ENCODE assay signal across 2 cellular contexts in the genomic region with DNA sequence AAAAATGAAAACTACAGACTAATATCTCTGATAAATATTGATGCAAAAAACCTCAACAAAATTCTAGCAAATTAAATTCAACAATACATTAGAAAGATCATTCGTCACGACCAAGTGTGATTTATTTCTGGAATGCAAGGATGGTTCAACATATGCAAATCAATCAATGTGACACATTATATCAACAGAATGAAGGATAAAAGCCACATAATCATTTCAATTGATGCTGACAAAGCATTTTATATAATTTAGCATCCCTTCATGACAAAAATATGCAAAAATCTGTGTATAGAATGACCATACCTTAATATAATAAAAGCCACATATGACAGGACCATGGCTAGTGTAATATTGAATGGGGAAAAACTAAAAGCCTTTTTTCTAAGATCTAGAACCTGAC.
TF ChIP-seq lines count a peak whose summit lies in the region.

No MANE protein-coding gene starts in this region.

TF ChIP-seq in HEK293, 187 proteins besides CTCF, POLR2A, EP300 and RAD21:
- TF ChIP-seq SETDB1 (IDR thresholded peaks at IDR 0.05; ENCODE audit: insufficient read length, low read length) (peak; percentile 37), ZNF292 (tag by site-specific recombination; IDR thresholded peaks at IDR 0.05; ENCODE audit: borderline replicate concordance, low read depth) (no peak)

TF ChIP-seq in K562, 482 proteins besides CTCF, POLR2A, EP300 and RAD21:
- TF ChIP-seq ZNF324 (CRISPR knock-in tag; IDR thresholded peaks at IDR 0.05) (peak; percentile 73), ZNF316 (IDR thresholded peaks at IDR 0.05) (peak; percentile 3; the same call in 1 of the 2 replicates), ZNF41 (CRISPR knock-in tag; conservative IDR thresholded peaks at IDR 0.05) (no peak), E2F1 (CRISPR knock-in tag; IDR thresholded peaks at IDR 0.05) (no peak), MAFK (IDR thresholded peaks at IDR 0.05; ENCODE audit: low read length) (0 out of 2 replicates have a peak, but pooled peaks have one; percentile 4)
